In the genomic region with DNA sequence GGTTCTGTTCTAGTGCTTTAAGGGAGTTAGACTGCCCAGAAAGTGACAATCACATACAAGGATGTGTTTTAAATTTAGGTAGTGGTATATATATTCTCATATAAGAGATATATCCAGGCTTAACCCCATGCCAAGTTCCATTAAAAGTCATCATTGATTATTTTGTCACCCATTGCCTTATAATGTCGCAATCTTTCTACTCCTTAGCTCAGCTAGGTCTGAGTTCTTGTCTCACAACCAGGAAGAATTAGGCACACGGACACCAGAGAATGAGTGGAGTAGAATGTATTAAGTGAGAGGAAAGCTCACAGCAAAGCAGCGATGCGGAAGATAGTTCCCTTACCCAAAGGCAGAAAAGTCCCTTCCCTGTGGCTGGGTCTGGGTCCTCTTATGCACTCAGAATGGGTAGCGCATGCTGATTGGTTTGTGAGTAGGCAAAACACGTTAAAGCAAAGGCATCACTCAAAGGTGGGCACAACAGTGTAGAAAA, we compare ENCODE assay signal across 7 cellular contexts.
"Had no signal": no experiment of that assay in that cellular context is flagged by ENCODE, and none has a peak within 500 bp of the region (broad histone marks: within the 10 kb centered on the region; RNA-seq: fewer than 3 reads in every experiment).

No MANE protein-coding gene starts in this region.

- H3K4me1 ChIP-seq: HAP-1 had no signal

- H3K36me3 Mint-ChIP-seq: IgD-negative memory B cell had no signal

- H3K4me3 ChIP-seq: HAP-1 had no signal

- ATAC-seq: HCT116 had no signal

- DNase-seq: Karpas-422, KBM-7 had no signal

- H3K27ac ChIP-seq: HL-60, KMS-11 had no signal

- H3K4me2 ChIP-seq: KMS-11 had no signal

- H3K9me3 ChIP-seq: HAP-1 had no signal

- H3K36me3 ChIP-seq: HAP-1 had no signal

- H3K4me3 Mint-ChIP-seq: IgD-negative memory B cell had no signal

- H3K9ac ChIP-seq: KMS-11 had no signal

- H3K9me3 Mint-ChIP-seq: IgD-negative memory B cell had no signal
